ENCODE assay signal across 1 cellular context in genomic region chr6:43934803-43935602, GRCh38.
A peak's percentile ranks its signal among the peaks of the same experiment; 100 is the strongest.
TF ChIP-seq lines count a peak whose summit lies in the region.

No MANE protein-coding gene starts in this region.

TF ChIP-seq in K562, 482 proteins besides CTCF, POLR2A, EP300 and RAD21 (continued from another document and continues in another):
- TF ChIP-seq MGA (IDR thresholded peaks at IDR 0.05) (peak; percentile 32; the same call in 1 of the 2 replicates), ZNF79 (CRISPR knock-in tag; IDR thresholded peaks at IDR 0.05; ENCODE audit: low read depth) (no peak), TAL1 (IDR thresholded peaks at IDR 0.05) (no peak), PTRF (tag; IDR thresholded peaks at IDR 0.05) (no peak), ELF2 (CRISPR knock-in tag; IDR thresholded peaks at IDR 0.05) (no peak), PREB (CRISPR knock-in tag; IDR thresholded peaks at IDR 0.05) (no peak), HDAC2 (IDR thresholded peaks at IDR 0.05) (peak; percentile 97), GABPB1 (CRISPR knock-in tag; IDR thresholded peaks at IDR 0.05) (no peak), FOXM1 (IDR thresholded peaks at IDR 0.05; ENCODE audit: low read depth) (no peak), FOXM1 (CRISPR knock-in tag; IDR thresholded peaks at IDR 0.05; ENCODE audit: low read depth) (no peak), SP2 (IDR thresholded peaks at IDR 0.05; ENCODE audit: extremely low read depth, low read depth, low read length, poor library complexity, severe bottlenecking) (no peak), ARNT (IDR thresholded peaks at IDR 0.05) (no peak), BMI1 (IDR thresholded peaks at IDR 0.05; ENCODE audit: low read length) (no peak), TSC22D4 (tag; IDR thresholded peaks at IDR 0.05) (0 out of 2 replicates have a peak, but pooled peaks have one; percentile 39), STAG1 (CRISPR knock-in tag; IDR thresholded peaks at IDR 0.05; ENCODE audit: borderline replicate concordance) (no peak), SIN3B (IDR thresholded peaks at IDR 0.05; ENCODE audit: low read depth) (no peak), BCL6 (CRISPR knock-in tag; IDR thresholded peaks at IDR 0.05) (no peak), TCF15 (CRISPR knock-in tag; IDR thresholded peaks at IDR 0.05) (0 out of 2 replicates have a peak, but pooled peaks have one; percentile 58), DPF2 (IDR thresholded peaks at IDR 0.05) (no peak), ZNF780A (CRISPR knock-in tag; IDR thresholded peaks at IDR 0.05) (no peak), NR4A1 (CRISPR knock-in tag; IDR thresholded peaks at IDR 0.05) (no peak), NR4A1 (tag; IDR thresholded peaks at IDR 0.05) (no peak), ZNF77 (CRISPR knock-in tag; IDR thresholded peaks at IDR 0.05) (no peak), ZC3H4 (CRISPR knock-in tag; IDR thresholded peaks at IDR 0.05; ENCODE audit: borderline replicate concordance) (no peak), ZNF24 (IDR thresholded peaks at IDR 0.05) (no peak), ZBED1 (IDR thresholded peaks at IDR 0.05) (no peak), KDM4B (IDR thresholded peaks at IDR 0.05; ENCODE audit: borderline replicate concordance in 2 of 2, low read depth in 1 of 2) (no peak), THRA (IDR thresholded peaks at IDR 0.05) (no peak), IRF2 (CRISPR knock-in tag; IDR thresholded peaks at IDR 0.05) (no peak), ATF1 (CRISPR knock-in tag; IDR thresholded peaks at IDR 0.05) (no peak), ATF1 (tag; IDR thresholded peaks at IDR 0.05) (no peak), ZFP91 (CRISPR knock-in tag; IDR thresholded peaks at IDR 0.05) (0 out of 2 replicates have a peak, but pooled peaks have one; percentile 50), CXXC5 (CRISPR knock-in tag; IDR thresholded peaks at IDR 0.05) (no peak), PKNOX1 (IDR thresholded peaks at IDR 0.05) (no peak), KAT8 (IDR thresholded peaks at IDR 0.05; ENCODE audit: low read depth) (no peak), ZFP1 (CRISPR knock-in tag; IDR thresholded peaks at IDR 0.05) (no peak), CBX5 (IDR thresholded peaks at IDR 0.05; ENCODE audit: borderline replicate concordance, low read depth) (no peak), ZNF449 (CRISPR knock-in tag; IDR thresholded peaks at IDR 0.05) (no peak), TOE1 (IDR thresholded peaks at IDR 0.05; ENCODE audit: borderline replicate concordance) (no peak), TOE1 (CRISPR knock-in tag; IDR thresholded peaks at IDR 0.05; ENCODE audit: borderline replicate concordance, low read depth) (no peak), RBM25 (IDR thresholded peaks at IDR 0.05; ENCODE audit: low read depth, low read length, severe bottlenecking) (peak; percentile 89), CHAMP1 (IDR thresholded peaks at IDR 0.05) (no peak)
